Comparison of ENCODE assay signal across 17 cellular contexts in genomic region chrX:96843566-96843965, GRCh38. TPM values are rescaled to one million over a fixed set of nuclear protein-coding genes. Genes with fewer than 3 reads are reported as not detected.
A peak's percentile ranks its signal among the peaks of the same experiment; 100 is the strongest.
DNase-seq lines count a peak whose midpoint lies in the region; ATAC-seq, FAIRE-seq and TF ChIP-seq lines count a peak whose summit lies in the region.
"Had no signal": no experiment of that assay in that cellular context is flagged by ENCODE, and none has a peak within 500 bp of the region (broad histone marks: within the 10 kb centered on the region; RNA-seq: fewer than 3 reads in every experiment).

No MANE protein-coding gene starts in this region.

- no peak for FAIRE-seq in small intestine (lab: Jason Lieb, UNC)
- FAIRE-seq: GM12878, HepG2 had no signal

- no peak overlapping the region for H3K4ac ChIP-seq in mesenchymal stem cell (ENCODE audit: low read depth in 1 of 2, low read length in 2 of 2)

- H4K8ac ChIP-seq in mesenchymal stem cell (ENCODE audit: low read length): no peak overlapping the region

- 25% methylated on average over 2 of the region's 5 CpGs for WGBS in mesenchymal stem cell
- WGBS in small intestine, 3 donors: 61 to 93% (median 85%) methylated on average over 5 of the region's 5 CpGs

- ATAC-seq in left ventricle myocardium superior: no peak
- no peak for ATAC-seq in HG03135 (IDR thresholded peaks at IDR 0.05; ENCODE audit: unreplicated experiment)
- ATAC-seq: activated CD8-positive, alpha-beta memory T cell treated with anti-CD3 and anti-CD28 coated beads, Interleukin-2, amount 10 ng/mL, durations not matched to agents 7 days and 5 days; GM12878; HepG2; T-helper 17 cell had no signal

- no peak overlapping the region for H3K27ac ChIP-seq in cardiac muscle cell
- H3K27ac ChIP-seq in mesenchymal stem cell (ENCODE audit: low read length, poor library complexity, severe bottlenecking): no peak overlapping the region
- H3K27ac ChIP-seq in small intestine (ENCODE audit: low read depth in 1 of 2, low read length in 1 of 2): no peak overlapping the region
- H3K27ac ChIP-seq: esophagus squamous epithelium had no signal

- H3K4me3 ChIP-seq in cardiac muscle cell (no peak overlapping the region), epithelial cell of proximal tubule (ENCODE audit: low read depth, low read length) (no peak overlapping the region), mesenchymal stem cell (ENCODE audit: insufficient read depth in 1 of 2, low read depth in 1 of 2, low read length in 2 of 2) (no peak overlapping the region), small intestine (ENCODE audit: low read depth in 1 of 2, low read length in 2 of 2) (no peak overlapping the region)
- H3K4me3 ChIP-seq: esophagus squamous epithelium, GM12878 had no signal

- no peak overlapping the region for H3K14ac ChIP-seq in mesenchymal stem cell (ENCODE audit: low read length in 2 of 2)

- no peak overlapping the region for H3K23ac ChIP-seq in mesenchymal stem cell (ENCODE audit: low read length in 2 of 2)

- H3K9me3 ChIP-seq in cardiac muscle cell (ENCODE audit: low read depth) (no peaks in the 10 kb centered on the region), mesenchymal stem cell (ENCODE audit: control insufficient read depth, low read length) (no peaks in the 10 kb centered on the region), small intestine (ENCODE audit: control insufficient read depth, low read depth) (no peaks in the 10 kb centered on the region)
- H3K9me3 ChIP-seq: esophagus squamous epithelium had no signal

- H3K4me2 ChIP-seq in mesenchymal stem cell (ENCODE audit: low read length, poor library complexity, severe bottlenecking): no peak overlapping the region

- H3K27me3 ChIP-seq in cardiac muscle cell (no peaks in the 10 kb centered on the region), mesenchymal stem cell (ENCODE audit: control insufficient read depth in 1 of 2, insufficient read depth in 1 of 2, low read length in 2 of 2) (no peaks in the 10 kb centered on the region), small intestine (ENCODE audit: control insufficient read depth in 2 of 2, insufficient read depth in 2 of 2, low read length in 2 of 2) (no peaks in the 10 kb centered on the region)
- H3K27me3 ChIP-seq: esophagus squamous epithelium had no signal

- no peak overlapping the region for H2BK12ac ChIP-seq in mesenchymal stem cell (ENCODE audit: low read length in 2 of 2)

- no peak overlapping the region for H2BK120ac ChIP-seq in mesenchymal stem cell (ENCODE audit: low read depth, low read length)

- no peak overlapping the region for H2AFZ ChIP-seq in mesenchymal stem cell (ENCODE audit: low read depth, low read length)

- no peak overlapping the region for H2BK5ac ChIP-seq in mesenchymal stem cell (ENCODE audit: low read depth, low read length, poor library complexity, severe bottlenecking)

- H3K36me3 ChIP-seq in cardiac muscle cell: no peaks in the 10 kb centered on the region
- no peaks in the 10 kb centered on the region for H3K36me3 ChIP-seq in mesenchymal stem cell (ENCODE audit: control insufficient read depth in 1 of 2, insufficient read depth in 2 of 2, low read depth in 1 of 2, low read length in 2 of 2)
- H3K36me3 ChIP-seq in small intestine (ENCODE audit: control insufficient read depth in 2 of 2, insufficient read depth in 2 of 2, low read length in 2 of 2): no peaks in the 10 kb centered on the region
- H3K36me3 ChIP-seq: esophagus squamous epithelium had no signal

- H3K18ac ChIP-seq in mesenchymal stem cell (ENCODE audit: low read depth in 1 of 2, low read length in 2 of 2): no peak overlapping the region

- H3K9ac ChIP-seq in mesenchymal stem cell (ENCODE audit: low read length): no peak overlapping the region

- TF ChIP-seq CTCF in cardiac muscle cell (IDR thresholded peaks at IDR 0.05; ENCODE audit: low read depth, low read length) (peak; percentile 35), epithelial cell of proximal tubule (conservative IDR thresholded peaks at IDR 0.05; ENCODE audit: low read depth, low read length) (peak; percentile 55)

- peaks cover 7% of the 10 kb centered on the region for H3K4me1 ChIP-seq in cardiac muscle cell (ENCODE audit: low read depth)
- H3K4me1 ChIP-seq in mesenchymal stem cell (ENCODE audit: control insufficient read depth, insufficient read depth, low read depth, low read length): no peaks in the 10 kb centered on the region
- H3K4me1 ChIP-seq in small intestine (ENCODE audit: control insufficient read depth in 2 of 2, insufficient read depth in 1 of 2, low read depth in 1 of 2, low read length in 1 of 2): no peaks in the 10 kb centered on the region

- no peak overlapping the region for H2AK5ac ChIP-seq in mesenchymal stem cell (ENCODE audit: low read length, severe bottlenecking)

- DNase-seq in cardiac muscle cell (ENCODE audit: low read depth in 1 of 2, low spot score in 1 of 2) (peak; percentile 33 to 43), left ventricle myocardium superior (no peak), epithelial cell of proximal tubule (ENCODE audit: low read depth) (no peak), mesenchymal stem cell (peak; percentile 20), ureter (ENCODE audit: low spot score) (no peak), 8988T (no peak), small intestine (no peak)
- DNase-seq: activated CD4-positive, CD25-positive, alpha-beta regulatory T cell; activated CD8-positive, alpha-beta memory T cell treated with anti-CD3 and anti-CD28 coated beads, Interleukin-2, amount 10 ng/mL, durations not matched to agents 7 days and 5 days; activated effector memory CD4-positive, alpha-beta T cell treated with Interleukin-2 at 50 U/mL for 16 hours; esophagus squamous epithelium; stimulated activated CD4-positive, alpha-beta T cell treated with anti-CD3 and anti-CD28 coated beads, Interleukin-4, amount 100 ng/mL, for 4 hours; T-helper 17 cell had no signal

- H2BK15ac ChIP-seq in mesenchymal stem cell (ENCODE audit: low read depth, poor library complexity, severe bottlenecking): no peak overlapping the region

- no peak overlapping the region for H4K91ac ChIP-seq in mesenchymal stem cell (ENCODE audit: low read length)

- intact Hi-C loops in left ventricle myocardium superior (cut with micrococcal nuclease): no loop called here

- H3K79me1 ChIP-seq in mesenchymal stem cell (replicated peaks; ENCODE audit: low read length, poor library complexity, severe bottlenecking): no peaks in the 10 kb centered on the region

RNA-seq across cellular contexts. Expression of gene RPA4, which starts 40.1 kb away (rescaled TPM):
- total RNA-seq in cardiac muscle cell (0.60 and 1.1 TPM in 2 replicates), left ventricle myocardium superior (0.22 TPM), epithelial cell of proximal tubule (0.65 TPM in 1 of 2 replicates, not detected in the other), ureter (2.6 TPM)
- polyA plus RNA-seq in cardiac muscle cell (0.31 and 0.94 TPM in 2 replicates), small intestine (under 1 TPM in 1 of 3 donors, not detected in 2; 0.12 TPM)
- 0.06 TPM for polyA plus RNA-seq in mesenchymal stem cell (2013, experiment 1 of 2)
- polyA plus RNA-seq in mesenchymal stem cell (2013, experiment 2 of 2): 0.11 TPM
- polyA plus RNA-seq: HepG2, neural cell had no signal

Comparison
In these comparisons a context has a peak if more than half of its experiments do, and no peak if none do; other contexts are left out.
1. DNase-seq: peak in cardiac muscle cell (2 of 2) and mesenchymal stem cell (single experiment); none in left ventricle myocardium superior (single experiment), epithelial cell of proximal tubule (single experiment), ureter (single experiment), 8988T (single experiment) and small intestine (single experiment).